ENCODE assay signal across 1 cellular context in genomic region chr2:135530313-135531230, GRCh38.
TF ChIP-seq lines count a peak whose summit lies in the region.

Gene ZRANB3, minus strand, starts transcription at chr2:135531218.

TF ChIP-seq in HepG2, 621 proteins besides CTCF, POLR2A, EP300 and RAD21 (continued from another document and continues in another):
- no peak for TF ChIP-seq BCL3 (CRISPR knock-in tag; IDR thresholded peaks at IDR 0.05)
- TF ChIP-seq ARNT (IDR thresholded peaks at IDR 0.05) = no peak
- no peak for TF ChIP-seq RFXAP (CRISPR knock-in tag; IDR thresholded peaks at IDR 0.05; ENCODE audit: borderline replicate concordance)
- TF ChIP-seq ZNF790 (CRISPR knock-in tag; IDR thresholded peaks at IDR 0.05; ENCODE audit: borderline replicate concordance) = 0 out of 2 replicates have a peak, but pooled peaks have one; percentile 58
- TF ChIP-seq ZNF816 (CRISPR knock-in tag; IDR thresholded peaks at IDR 0.05; ENCODE audit: borderline replicate concordance) = no peak
- TF ChIP-seq ESRRA (CRISPR knock-in tag; IDR thresholded peaks at IDR 0.05; ENCODE audit: low read depth) = no peak
- no peak for TF ChIP-seq E2F2 (CRISPR knock-in tag; IDR thresholded peaks at IDR 0.05; ENCODE audit: borderline replicate concordance)
- no peak; the same call in 1 of the 2 replicates for TF ChIP-seq ZNF33B (CRISPR knock-in tag; IDR thresholded peaks at IDR 0.05)
- no peak for TF ChIP-seq PRMT3 (CRISPR knock-in tag; IDR thresholded peaks at IDR 0.05; ENCODE audit: borderline replicate concordance, low read depth)
- TF ChIP-seq ZKSCAN5 (CRISPR knock-in tag; IDR thresholded peaks at IDR 0.05) = no peak
- no peak for TF ChIP-seq ZNF615 (CRISPR knock-in tag; IDR thresholded peaks at IDR 0.05; ENCODE audit: borderline replicate concordance)
- TF ChIP-seq ZNF766 (CRISPR knock-in tag; IDR thresholded peaks at IDR 0.05; ENCODE audit: borderline replicate concordance) = no peak; the same call in 1 of the 2 replicates
- no peak; the same call in 1 of the 2 replicates for TF ChIP-seq HMG20B (CRISPR knock-in tag; conservative IDR thresholded peaks at IDR 0.05)
- TF ChIP-seq THYN1 (CRISPR knock-in tag; IDR thresholded peaks at IDR 0.05; ENCODE audit: borderline replicate concordance, low read depth) = no peak
- TF ChIP-seq MLX (CRISPR knock-in tag; IDR thresholded peaks at IDR 0.05) = no peak
- TF ChIP-seq ZNF468 (CRISPR knock-in tag; IDR thresholded peaks at IDR 0.05) = no peak
- TF ChIP-seq NFYB (CRISPR knock-in tag; IDR thresholded peaks at IDR 0.05) = peak; percentile 74
- no peak for TF ChIP-seq FOXO4 (CRISPR knock-in tag; conservative IDR thresholded peaks at IDR 0.05)
- TF ChIP-seq PHF20 (CRISPR knock-in tag; IDR thresholded peaks at IDR 0.05) = no peak; the same call in 1 of the 2 replicates
- TF ChIP-seq ARID2 (CRISPR knock-in tag; IDR thresholded peaks at IDR 0.05; ENCODE audit: borderline replicate concordance) = 0 out of 2 replicates have a peak, but pooled peaks have one; percentile 52
- TF ChIP-seq UBTF (CRISPR knock-in tag; IDR thresholded peaks at IDR 0.05) = no peak
- peak; percentile 10; the same call in 1 of the 2 replicates for TF ChIP-seq HIVEP1 (CRISPR knock-in tag; IDR thresholded peaks at IDR 0.05)
- TF ChIP-seq ZNF318 (CRISPR knock-in tag; IDR thresholded peaks at IDR 0.05) = no peak
- peak; percentile 51 for TF ChIP-seq MYPOP (CRISPR knock-in tag; IDR thresholded peaks at IDR 0.05)
- TF ChIP-seq SIN3A (IDR thresholded peaks at IDR 0.05; ENCODE audit: borderline replicate concordance, low read depth, low read length) = peak; percentile 98
- TF ChIP-seq ZNF788 (CRISPR knock-in tag; IDR thresholded peaks at IDR 0.05; ENCODE audit: borderline replicate concordance) = no peak
- no peak; the same call in 1 of the 2 replicates for TF ChIP-seq STAT6 (CRISPR knock-in tag; IDR thresholded peaks at IDR 0.05; ENCODE audit: borderline replicate concordance)
- TF ChIP-seq GABPB1 (CRISPR knock-in tag; IDR thresholded peaks at IDR 0.05) = peak; percentile 93
- TF ChIP-seq ZNF713 (CRISPR knock-in tag; IDR thresholded peaks at IDR 0.05) = no peak
- TF ChIP-seq PHF8 (CRISPR knock-in tag; IDR thresholded peaks at IDR 0.05) = peak; percentile 72
- TF ChIP-seq ZNF619 (CRISPR knock-in tag; IDR thresholded peaks at IDR 0.05) = peak; percentile 22; the same call in 1 of the 2 replicates
- TF ChIP-seq NAIF1 (CRISPR knock-in tag; IDR thresholded peaks at IDR 0.05; ENCODE audit: borderline replicate concordance) = no peak
- peak; percentile 80 for TF ChIP-seq E2F1 (CRISPR knock-in tag; IDR thresholded peaks at IDR 0.05)
